Comparison of ENCODE assay signal across 16 cellular contexts in genomic region chr6:116381000-116381399, GRCh38. TPM values are rescaled to one million over a fixed set of nuclear protein-coding genes. Genes with fewer than 3 reads are reported as not detected.
DNase-seq lines count a peak whose midpoint lies in the region; ATAC-seq, FAIRE-seq and TF ChIP-seq lines count a peak whose summit lies in the region.
"Had no signal": no experiment of that assay in that cellular context is flagged by ENCODE, and none has a peak within 500 bp of the region (broad histone marks: within the 10 kb centered on the region; RNA-seq: fewer than 3 reads in every experiment).

No MANE protein-coding gene starts in this region.

- no peak overlapping the region for H3K4me3 Mint-ChIP-seq in stimulated activated memory B cell treated with anti-CD40 and anti-IgM and Interleukin-4, amounts not matched to agents 10 μg/mL and 1 μg/mL and 100 μg/mL, for 72 hours
- H3K4me3 Mint-ChIP-seq: CD4-positive, alpha-beta T cell had no signal

- CTCF ChIA-PET in A673 (lab: Charles Lee): interaction anchor here (0.6 kb wide), 1 partner anchor 53 kb away, joined by 7 read pairs; no protein-coding TSS in a partner anchor

- no peak overlapping the region for H2AFZ ChIP-seq in keratinocyte (ENCODE audit: control insufficient read depth, low read length)

- no peaks in the 10 kb centered on the region for H3K9me3 Mint-ChIP-seq in stimulated activated memory B cell treated with anti-CD40 and anti-IgM and Interleukin-4, amounts not matched to agents 10 μg/mL and 1 μg/mL and 100 μg/mL, for 72 hours
- H3K9me3 Mint-ChIP-seq: CD4-positive, alpha-beta T cell had no signal

- ATAC-seq in stimulated activated memory B cell treated with anti-CD40 and anti-IgM and Interleukin-4, amounts not matched to agents 10 μg/mL and 1 μg/mL and 100 μg/mL, for 72 hours: no peak
- ATAC-seq: HepG2 had no signal

- no peaks in the 10 kb centered on the region for H3K9me1 ChIP-seq in keratinocyte (ENCODE audit: control insufficient read depth, extremely low read depth, insufficient read depth, low read length)

- intact Hi-C loops in A673 (cut with micrococcal nuclease; ENCODE audit: unreplicated experiment): no loop called here

- peaks cover 19% of the 10 kb centered on the region for H3K36me3 Mint-ChIP-seq in stimulated activated memory B cell treated with anti-CD40 and anti-IgM and Interleukin-4, amounts not matched to agents 10 μg/mL and 1 μg/mL and 100 μg/mL, for 72 hours

- H3K4me3 ChIP-seq in A673 (ENCODE audit: low read depth, low read length, poor library complexity, severe bottlenecking) (no peak overlapping the region), LNCaP clone FGC (ENCODE audit: low read depth, low read length) (no peak overlapping the region), bronchial epithelial cell (ENCODE audit: low read depth, low read length) (no peak overlapping the region), keratinocyte (ENCODE audit: control insufficient read depth in 2 of 3, extremely low read depth in 1 of 3, insufficient read depth in 2 of 3, low read depth in 1 of 3, low read length in 3 of 3) (no peak overlapping the region)

- H3K4me1 ChIP-seq in A673 (ENCODE audit: insufficient read depth, low read length, poor library complexity, severe bottlenecking) (peaks cover 31% of the 10 kb centered on the region), keratinocyte (ENCODE audit: control insufficient read depth, extremely low read depth, insufficient read depth, low read length) (peaks cover 68% of the 10 kb centered on the region)

- POLR2A ChIA-PET in A673 (lab: Charles Lee; ENCODE audit: low non-redundant PET): no interaction called here

- no peak overlapping the region for H3K27ac ChIP-seq in A673 (ENCODE audit: low read depth, low read length, poor library complexity, severe bottlenecking)
- H3K27ac ChIP-seq in keratinocyte (ENCODE audit: control insufficient read depth, insufficient read depth, low read length): peak overlapping the region; percentile 15

- dilution Hi-C loops in keratinocyte (cut with MboI; ENCODE audit: extremely low pct_ligation_motif_present, low sequenced_read_pairs): no loop called here

- no peaks in the 10 kb centered on the region for H3K27me3 Mint-ChIP-seq in stimulated activated memory B cell treated with anti-CD40 and anti-IgM and Interleukin-4, amounts not matched to agents 10 μg/mL and 1 μg/mL and 100 μg/mL, for 72 hours

- peaks cover 48% of the 10 kb centered on the region for H3K4me1 Mint-ChIP-seq in stimulated activated memory B cell treated with anti-CD40 and anti-IgM and Interleukin-4, amounts not matched to agents 10 μg/mL and 1 μg/mL and 100 μg/mL, for 72 hours

- no TSS peak for BruUV-seq in A673 (replicated peaks; lab: Mats Ljungman, UMichigan)

- no peaks in the 10 kb centered on the region for H4K20me1 ChIP-seq in keratinocyte (ENCODE audit: control insufficient read depth, extremely low read depth, insufficient read depth, low read length)

- no peaks in the 10 kb centered on the region for H3K36me3 ChIP-seq in A673 (ENCODE audit: insufficient read depth, low read length, poor library complexity, severe bottlenecking)
- H3K36me3 ChIP-seq in bronchial epithelial cell (ENCODE audit: control insufficient read depth, insufficient read depth, low read length): peaks cover 3% of the 10 kb centered on the region
- H3K36me3 ChIP-seq in keratinocyte (ENCODE audit: control insufficient read depth in 2 of 2, extremely low read depth in 1 of 2, insufficient read depth in 2 of 2, low read length in 2 of 2): no peaks in the 10 kb centered on the region

- H3K27me3 ChIP-seq in A673 (replicated peaks; ENCODE audit: insufficient read depth, low read depth, low read length, poor library complexity) (no peaks in the 10 kb centered on the region), bronchial epithelial cell (ENCODE audit: control insufficient read depth, insufficient read depth, low read length) (no peaks in the 10 kb centered on the region), keratinocyte (ENCODE audit: control insufficient read depth, extremely low read depth, insufficient read depth, low read length) (no peaks in the 10 kb centered on the region)

- TF ChIP-seq CTCF in A673 (conservative IDR thresholded peaks at IDR 0.05; ENCODE audit: low read depth, low read length) (no peak), LNCaP clone FGC (IDR thresholded peaks at IDR 0.05; ENCODE audit: control insufficient read depth, extremely low read depth, insufficient read depth) (no peak), bronchial epithelial cell (IDR thresholded peaks at IDR 0.05; ENCODE audit: insufficient read depth, low read length, severe bottlenecking) (no peak), keratinocyte (optimal IDR thresholded peaks at IDR 0.05 in 1 of 3, IDR thresholded peaks at IDR 0.05 in 1 of 3, conservative IDR thresholded peaks at IDR 0.05 in 1 of 3; ENCODE audit: extremely low read depth in 1 of 3, insufficient read depth in 2 of 3, low read length in 3 of 3) (no peak)

- DNase-seq in A673 (ENCODE audit: low spot score) (peak; percentile 31), LNCaP clone FGC (ENCODE audit: low read depth) (peak; percentile 94), bronchial epithelial cell (ENCODE audit: low read depth) (peak; percentile 55), keratinocyte (ENCODE audit: low read depth, low spot score) (no peak), cerebellum (ENCODE audit: low spot score) (no peak), T-helper 2 cell (no peak), mesenteric fat pad (ENCODE audit: low spot score) (no peak)
- DNase-seq: CD4-positive, alpha-beta T cell; DMS79 treated with DMSO at 0.1 percent for 48 hours; NCI-H1417 treated with DMSO at 0.1 percent for 48 hours; NCI-H2029; NCI-H524 treated with DMSO at 0.1 percent for 48 hours had no signal

- H3K79me2 ChIP-seq in keratinocyte (ENCODE audit: control insufficient read depth, insufficient read depth, low read length): peaks cover 87% of the 10 kb centered on the region

- no peak overlapping the region for H3K9ac ChIP-seq in keratinocyte (ENCODE audit: control insufficient read depth, extremely low read depth, insufficient read depth, low read length)

- no peaks in the 10 kb centered on the region for H3K9me3 ChIP-seq in A673 (ENCODE audit: low read depth, low read length, poor library complexity, severe bottlenecking)
- no peaks in the 10 kb centered on the region for H3K9me3 ChIP-seq in keratinocyte (ENCODE audit: control insufficient read depth, low read depth, low read length)

- FAIRE-seq in bronchial epithelial cell (lab: Jason Lieb, UNC) (no peak), keratinocyte (lab: Jason Lieb, UNC) (peak; percentile 94)
- FAIRE-seq: G401.6, H1, HepG2 had no signal

- peak overlapping the region; percentile 7 for H3K4me2 ChIP-seq in keratinocyte (ENCODE audit: control insufficient read depth, extremely low read depth, insufficient read depth, low read depth, low read length)

- no peak overlapping the region for H3K27ac Mint-ChIP-seq in stimulated activated memory B cell treated with anti-CD40 and anti-IgM and Interleukin-4, amounts not matched to agents 10 μg/mL and 1 μg/mL and 100 μg/mL, for 72 hours
- H3K27ac Mint-ChIP-seq: CD4-positive, alpha-beta T cell had no signal

RNA-seq across cellular contexts. Expression of gene DSE, which starts 10.3 kb away (rescaled TPM):
- 31.4 and 33.3 TPM in 2 replicates for total RNA-seq in A673 (2021)
- total RNA-seq in bronchial epithelial cell: 56.6 and 100 TPM in 2 replicates
- polyA plus RNA-seq in keratinocyte: 87.6 to 144 TPM (median 99.7 TPM) in 3 replicates
- polyA plus RNA-seq in keratinocyte (2011; ENCODE audit: low read depth): 39.1 TPM
- 37.0 and 60.3 TPM in 2 replicates for polyA plus RNA-seq in keratinocyte (2011; cell fraction: cytosol; rRNA removed)
- polyA plus RNA-seq in keratinocyte (2011; cell fraction: nucleus; rRNA removed): 124 and 141 TPM in 2 replicates
- polyA plus RNA-seq in keratinocyte (2012; ENCODE audit: low replicate concordance): 54.9 and 70.3 TPM in 2 replicates
- polyA minus RNA-seq in keratinocyte: 179 to 186 TPM (median 184 TPM) in 3 replicates
- 57.2 TPM for polyA minus RNA-seq in keratinocyte (2011; cell fraction: cytosol; rRNA and poly(A)+ RNA removed)
- 150 and 256 TPM in 2 replicates for polyA minus RNA-seq in keratinocyte (2011; cell fraction: nucleus; rRNA and poly(A)+ RNA removed)
- 41.1 TPM for total RNA-seq in cerebellum
- 116 TPM for total RNA-seq in mesenteric fat pad

Comparison
In these comparisons a context has a peak if more than half of its experiments do, and no peak if none do; other contexts are left out.
1. DNase-seq: peak in A673 (single experiment), LNCaP clone FGC (single experiment) and bronchial epithelial cell (single experiment); none in keratinocyte (single experiment), cerebellum (single experiment), T-helper 2 cell (0 of 5) and mesenteric fat pad (single experiment).